ENCODE assay signal across 8 cellular contexts in genomic region chr1:16367968-16368910, GRCh38. TPM values are rescaled to one million over a fixed set of nuclear protein-coding genes. Genes with fewer than 3 reads are reported as not detected.
DNase-seq lines count a peak whose midpoint lies in the region; ATAC-seq and TF ChIP-seq lines count a peak whose summit lies in the region.

No MANE protein-coding gene starts in this region.

- H3K36me3 ChIP-seq in PC-3 (ENCODE audit: low read depth, low read length): no peaks in the 10 kb centered on the region
- H3K36me3 ChIP-seq in endodermal cell (ENCODE audit: control insufficient read depth, insufficient read depth, low read length): peaks cover 5% of the 10 kb centered on the region

- ATAC-seq in PC-3 (peak; percentile 32), HG02642 (IDR thresholded peaks at IDR 0.05; ENCODE audit: poor library complexity, unreplicated experiment) (no peak), HG02870 (IDR thresholded peaks at IDR 0.05; ENCODE audit: unreplicated experiment) (no peak)

- CTCF ChIA-PET in PC-3 (lab: Charles Lee): interaction anchor here (0.6 kb wide), 1 partner anchor 28 kb away, joined by 3 read pairs; no protein-coding TSS in a partner anchor

- peak overlapping the region; percentile 57; the same call in 1 of the 2 replicates for H2AFZ ChIP-seq in PC-3 (ENCODE audit: low read length)

- H3K27ac ChIP-seq in PC-3 (ENCODE audit: low read length): peak overlapping the region; percentile 78
- peak overlapping the region; percentile 92 for H3K27ac ChIP-seq in endodermal cell (ENCODE audit: low read depth, low read length)

- peaks cover 15% of the 10 kb centered on the region for H3K4me1 Mint-ChIP-seq in endodermal cell
- H3K4me1 Mint-ChIP-seq in nephron: peaks cover 41% of the 10 kb centered on the region

- H3K36me3 Mint-ChIP-seq in endodermal cell (ENCODE audit: low read depth) (peaks cover 12% of the 10 kb centered on the region), nephron (ENCODE audit: low read depth) (peaks cover 7% of the 10 kb centered on the region)

- H3K9ac ChIP-seq in PC-3 (ENCODE audit: low read length): peak overlapping the region; percentile 92
- peak overlapping the region; percentile 89 for H3K9ac ChIP-seq in endodermal cell (ENCODE audit: extremely low read depth, low read length, poor library complexity, severe bottlenecking)

- H3F3A ChIP-seq in PC-3 (ENCODE audit: low read length, unreplicated experiment): no peaks in the 10 kb centered on the region

- H3K4me3 ChIP-seq in GM12875 (ENCODE audit: low read depth, low read length): peak overlapping the region; percentile 87
- peak overlapping the region; percentile 79 for H3K4me3 ChIP-seq in PC-3 (ENCODE audit: low read length)
- H3K4me3 ChIP-seq in endodermal cell (ENCODE audit: low read length): peak overlapping the region; percentile 91

- H3K79me2 ChIP-seq in PC-3 (ENCODE audit: low read length): peaks cover 60% of the 10 kb centered on the region

- no peaks in the 10 kb centered on the region for H3K27me3 ChIP-seq in PC-3 (ENCODE audit: low read length)
- H3K27me3 ChIP-seq in endodermal cell (ENCODE audit: control insufficient read depth, insufficient read depth, low read length, poor library complexity, severe bottlenecking): no peaks in the 10 kb centered on the region

- peaks cover 17% of the 10 kb centered on the region for H3K4me1 ChIP-seq in PC-3 (ENCODE audit: insufficient read depth, low read length)
- H3K4me1 ChIP-seq in endodermal cell (ENCODE audit: control insufficient read depth, insufficient read depth, low read length): peaks cover 7% of the 10 kb centered on the region

- POLR2A ChIA-PET in PC-3 (lab: Charles Lee; ENCODE audit: unreplicated experiment): interaction anchor here (0.5 to 0.6 kb wide), 2 partner anchors 33 to 521 kb away, joined by 3 to 4 read pairs; no protein-coding TSS in a partner anchor

- H3K9me2 ChIP-seq in PC-3 (replicated peaks; ENCODE audit: low read length): no peaks in the 10 kb centered on the region

- TF ChIP-seq CTCF in GM12875 (IDR thresholded peaks at IDR 0.05; ENCODE audit: borderline replicate concordance, insufficient read depth, low read depth, low read length): no peak
- no peak for TF ChIP-seq CTCF in PC-3 (conservative IDR thresholded peaks at IDR 0.05; ENCODE audit: low read depth, low read length)
- TF ChIP-seq CTCF in endodermal cell (conservative IDR thresholded peaks at IDR 0.05): no peak
- TF ChIP-seq CTCF in nephron (IDR thresholded peaks at IDR 0.05; ENCODE audit: unreplicated experiment in 3 of 3): no peak

- 16 to 20% methylated on average over 16 to 24 of the region's 24 CpGs for WGBS in endodermal cell (ENCODE audit: insufficient coverage in 1 of 2, insufficient read length in 1 of 2), 2 experiments

- TSS peak; percentile 78 for BruUV-seq in PC-3 (replicated peaks; lab: Mats Ljungman, UMichigan)

- peak overlapping the region; percentile 96 for H3K4me3 Mint-ChIP-seq in endodermal cell
- peak overlapping the region; percentile 94 to 99 (median 97) for H3K4me3 Mint-ChIP-seq in nephron

- peaks cover 5% of the 10 kb centered on the region for H3K27me3 Mint-ChIP-seq in endodermal cell (ENCODE audit: insufficient read depth)
- no peaks in the 10 kb centered on the region for H3K27me3 Mint-ChIP-seq in nephron (ENCODE audit: low read depth)

- H3K27ac Mint-ChIP-seq in endodermal cell (peak overlapping the region; percentile 98), nephron (peak overlapping the region; percentile 92 to 99 (median 94))

- peaks cover 33% of the 10 kb centered on the region for H4K20me1 ChIP-seq in PC-3 (ENCODE audit: low read length)

- DNase-seq in PC-3: peak; percentile 67
- DNase-seq in endodermal cell: no peak
- no peak for DNase-seq in MV-4-11 (lab: John Stamatoyannopoulos, UW)
- DNase-seq in activated gamma-delta T cell (lab: John Stamatoyannopoulos, UW): no peak

- H3K9me3 Mint-ChIP-seq in endodermal cell (no peaks in the 10 kb centered on the region), nephron (no peaks in the 10 kb centered on the region)

- H3K9me3 ChIP-seq in PC-3 (ENCODE audit: low read length) (no peaks in the 10 kb centered on the region), endodermal cell (ENCODE audit: control insufficient read depth, low read length) (no peaks in the 10 kb centered on the region)

- intact Hi-C loops in PC-3 (cut with micrococcal nuclease): loop anchor here (2.0 to 5.0 kb wide), 2 partner anchors 74 to 115 kb away; partner anchors contain the start of gene NECAP2

- H3K4me2 ChIP-seq in PC-3 (ENCODE audit: low read length): peak overlapping the region; percentile 88

RNA-seq across cellular contexts. Expression of gene SZRD1, which starts 1.2 kb away (rescaled TPM):
- total RNA-seq in PC-3 (2014; rRNA removed): 119 and 136 TPM in 2 replicates
- total RNA-seq in endodermal cell: 100 to 1,000 TPM; 111 to 118 TPM
- 81.7 TPM for polyA plus RNA-seq in endodermal cell (2013, experiment 1 of 2)
- polyA plus RNA-seq in endodermal cell (2013, experiment 2 of 2): 86.2 TPM

RNA-seq across cellular contexts. Expression of gene FBXO42, which starts 16.0 kb away (rescaled TPM):
- total RNA-seq in PC-3 (2014; rRNA removed): 13.1 and 16.0 TPM in 2 replicates
- 10 to 100 TPM; 17.6 to 20.0 TPM for total RNA-seq in endodermal cell
- 21.1 TPM for polyA plus RNA-seq in endodermal cell (2013, experiment 1 of 2)
- polyA plus RNA-seq in endodermal cell (2013, experiment 2 of 2): 20.9 TPM
